In genomic region chr6:131898718-131899117, GRCh38 we compare ENCODE assay signal across 8 cellular contexts.
"Had no signal": no experiment of that assay in that cellular context is flagged by ENCODE, and none has a peak within 500 bp of the region (broad histone marks: within the 10 kb centered on the region; RNA-seq: fewer than 3 reads in every experiment).

No MANE protein-coding gene starts in this region.

- FAIRE-seq: G401.6, GM12878, GM12891, GM12892, GM18507, GM19239 had no signal

- H3K4me3 ChIP-seq: GM12878 had no signal

- DNase-seq: GDM1, GF-D8 had no signal

- ATAC-seq: GM12878 had no signal
